19 cellular contexts compared by ENCODE assay signal in genomic region chr2:1793868-1794445, GRCh38. TPM values are rescaled to one million over a fixed set of nuclear protein-coding genes. Genes with fewer than 3 reads are reported as not detected.
A peak's percentile ranks its signal among the peaks of the same experiment; 100 is the strongest.
DNase-seq lines count a peak whose midpoint lies in the region; ATAC-seq and TF ChIP-seq lines count a peak whose summit lies in the region.
"Had no signal": no experiment of that assay in that cellular context is flagged by ENCODE, and none has a peak within 500 bp of the region (broad histone marks: within the 10 kb centered on the region; RNA-seq: fewer than 3 reads in every experiment).

No MANE protein-coding gene starts in this region.

- no peaks in the 10 kb centered on the region for H3K27me3 ChIP-seq in Loucy (ENCODE audit: insufficient read depth, low read length, poor library complexity, severe bottlenecking)
- H3K27me3 ChIP-seq in heart right ventricle = peaks cover 0 to 25% (median 14%) of the 10 kb centered on the region in 7 donors
- H3K27me3 ChIP-seq in transverse colon = no peaks in the 10 kb centered on the region

- H3K9me3 Mint-ChIP-seq in nephron = no peaks in the 10 kb centered on the region

- H3K27ac Mint-ChIP-seq in nephron = peak overlapping the region; percentile 76 to 92 (median 91)
- H3K27ac Mint-ChIP-seq: CD4-positive, alpha-beta memory T cell had no signal

- H3K9me3 ChIP-seq in Loucy (ENCODE audit: insufficient read depth, low read depth, low read length) = no peaks in the 10 kb centered on the region
- no peaks in the 10 kb centered on the region for H3K9me3 ChIP-seq in heart right ventricle
- no peaks in the 10 kb centered on the region for H3K9me3 ChIP-seq in transverse colon
- H3K9me3 ChIP-seq: HAP-1 had no signal

- ATAC-seq in heart right ventricle = peak; percentile 53 to 83 (median 68)
- no peak for ATAC-seq in HG02938 (IDR thresholded peaks at IDR 0.05; ENCODE audit: unreplicated experiment)
- ATAC-seq in GM18519 (IDR thresholded peaks at IDR 0.05; ENCODE audit: low FRiP score, unreplicated experiment) = no peak
- ATAC-seq: K562, PC-3 had no signal

- no peaks in the 10 kb centered on the region for H3K9me2 ChIP-seq in Loucy (replicated peaks; ENCODE audit: low read depth, low read length)

- peak overlapping the region; percentile 0 for H3K9ac ChIP-seq in Loucy (ENCODE audit: low read depth, low read length, poor library complexity, severe bottlenecking)

- peaks cover 5% of the 10 kb centered on the region for H3K27me3 Mint-ChIP-seq in nephron (ENCODE audit: low read depth)

- no peak overlapping the region for H2AFZ ChIP-seq in Loucy (ENCODE audit: low read length)

- H3K4me3 ChIP-seq in Loucy (ENCODE audit: low read length, poor library complexity, severe bottlenecking) (no peak overlapping the region), heart right ventricle (no peak overlapping the region), transverse colon (no peak overlapping the region)
- H3K4me3 ChIP-seq: HAP-1, K562 had no signal

- no peaks in the 10 kb centered on the region for H4K20me1 ChIP-seq in Loucy (ENCODE audit: insufficient read depth, low read length, poor library complexity, severe bottlenecking)

- H3K4me2 ChIP-seq in Loucy (ENCODE audit: low read depth, low read length, poor library complexity, severe bottlenecking) = no peak overlapping the region

- peaks cover 67% of the 10 kb centered on the region for H3K4me1 Mint-ChIP-seq in nephron

- intact Hi-C loops in heart right ventricle (cut with DNase I) = no loop called here
- intact Hi-C loops in transverse colon (cut with DNase I; ENCODE audit: low total_unique reads) = no loop called here

- H3K4me3 Mint-ChIP-seq in nephron = no peak overlapping the region
- H3K4me3 Mint-ChIP-seq: CD4-positive, alpha-beta memory T cell had no signal

- H3K27ac ChIP-seq in heart right ventricle = no peak overlapping the region
- H3K27ac ChIP-seq in transverse colon = peak overlapping the region in 1 of 4 donors; percentile 23
- H3K27ac ChIP-seq: HL-60, RWPE1 had no signal

- in situ Hi-C loops in transverse colon (cut with MboI; ENCODE audit: low pct_ligation_motif_present in 1 of 4, low pct_unique_long_range_greater_than_20kb in 1 of 4, low sequenced_read_pairs in 3 of 4) = no loop called here

- no peak for TF ChIP-seq EP300 in transverse colon (IDR thresholded peaks at IDR 0.05; ENCODE audit: low read depth)

- TF ChIP-seq POLR2A in transverse colon (IDR thresholded peaks at IDR 0.05) = no peak

- WGBS in heart right ventricle, 2 donors = 73 to 77% methylated on average over 18 of the region's 18 CpGs
- WGBS in transverse colon (ENCODE audit: low coverage in 1 of 2), 2 donors = 63% methylated on average over 13 of the region's 18 CpGs; no CpG with 5 or more reads in 1 of the 2 donors

- H3K36me3 ChIP-seq in Loucy (ENCODE audit: insufficient read depth, low read length) = no peaks in the 10 kb centered on the region
- H3K36me3 ChIP-seq in heart right ventricle = no peaks in the 10 kb centered on the region
- no peaks in the 10 kb centered on the region for H3K36me3 ChIP-seq in transverse colon
- H3K36me3 ChIP-seq: HAP-1 had no signal

- DNase-seq in heart right ventricle (peak; percentile 35 to 46), transverse colon (peak; percentile 35), hepatic stellate cell (ENCODE audit: low spot score) (no peak)
- DNase-seq: ACHN; AML-193; CD4-positive, alpha-beta memory T cell; DMS79; NCI-H146; NCI-H2081; NCI-H774; PC-3 had no signal

- no peak for TF ChIP-seq CTCF in Loucy (conservative IDR thresholded peaks at IDR 0.05; ENCODE audit: low read length)
- no peak for TF ChIP-seq CTCF in heart right ventricle (IDR thresholded peaks at IDR 0.05)
- TF ChIP-seq CTCF in nephron (IDR thresholded peaks at IDR 0.05; ENCODE audit: unreplicated experiment in 3 of 3) = no peak
- no peak for TF ChIP-seq CTCF in transverse colon (IDR thresholded peaks at IDR 0.05)

- H3F3A ChIP-seq in Loucy (ENCODE audit: low read depth) = no peaks in the 10 kb centered on the region

- H3K79me2 ChIP-seq in Loucy (ENCODE audit: insufficient read depth, low read length) = peaks cover 10% of the 10 kb centered on the region; the same call in 1 of the 2 replicates

- H3K4me1 ChIP-seq in Loucy (ENCODE audit: insufficient read depth, low read length, poor library complexity, severe bottlenecking) (peaks cover 63% of the 10 kb centered on the region), heart right ventricle (no peaks in the 10 kb centered on the region), transverse colon (peaks cover 0 to 7% (median 3%) of the 10 kb centered on the region in 4 donors)
- H3K4me1 ChIP-seq: HAP-1 had no signal

- no peaks in the 10 kb centered on the region for H3K36me3 Mint-ChIP-seq in nephron (ENCODE audit: low read depth)
- H3K36me3 Mint-ChIP-seq: CD4-positive, alpha-beta memory T cell had no signal

RNA-seq across cellular contexts. Expression of gene PXDN, which starts 49.6 kb away (rescaled TPM):
- 10 to 100 TPM; 12.3 to 65.0 (median 20.3) TPM for total RNA-seq in heart right ventricle
- 10 to 100 TPM in 1 of 2 donors, 1 to 10 TPM in 1; 7.8 to 19.1 TPM for polyA plus RNA-seq in heart right ventricle
- 10 to 100 TPM in 3 of 4 donors, 1 to 10 TPM in 1; 9.0 to 46.2 (median 18.5) TPM for total RNA-seq in transverse colon
- total RNA-seq: CD4-positive, alpha-beta memory T cell had no signal
- polyA plus RNA-seq: K562 had no signal

Comparison
In these comparisons a context has a peak if more than half of its experiments do, and no peak if none do; other contexts are left out.
1. ATAC-seq: peak in heart right ventricle (8 of 8); none in HG02938 (single experiment) and GM18519 (single experiment).